11 cellular contexts compared by ENCODE assay signal in the genomic region with DNA sequence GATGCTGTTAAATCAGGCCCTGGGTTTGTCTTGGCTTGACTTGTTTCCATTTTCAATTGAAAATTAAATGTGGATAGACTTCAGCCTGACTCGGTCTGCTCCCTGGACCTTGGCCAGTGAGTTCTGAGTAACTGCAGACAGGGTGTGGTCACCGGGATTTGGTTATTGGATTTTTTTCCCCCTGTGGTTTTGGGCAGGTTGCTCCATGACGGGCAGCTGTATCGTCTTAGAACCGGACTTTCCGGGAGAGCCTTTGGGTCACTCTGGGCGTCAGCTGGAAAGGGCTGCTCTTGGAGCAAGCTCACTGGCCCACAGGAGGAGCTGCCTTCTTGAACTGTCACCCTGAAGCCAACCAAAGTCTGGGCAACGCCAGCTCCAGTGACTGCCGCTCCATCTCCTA.
DNase-seq lines count a peak whose midpoint lies in the region; ATAC-seq, FAIRE-seq and TF ChIP-seq lines count a peak whose summit lies in the region.
"Had no signal": no experiment of that assay in that cellular context is flagged by ENCODE, and none has a peak within 500 bp of the region (broad histone marks: within the 10 kb centered on the region; RNA-seq: fewer than 3 reads in every experiment).

No MANE protein-coding gene starts in this region.

- 24 to 57% (median 47%) methylated on average over 9 of the region's 9 CpGs for WGBS in small intestine, 3 donors

- TF ChIP-seq CTCF in foreskin fibroblast (IDR thresholded peaks at IDR 0.05; ENCODE audit: low read depth, low read length), result no peak

- H3K9me3 ChIP-seq in small intestine (ENCODE audit: control insufficient read depth, low read depth), result no peaks in the 10 kb centered on the region
- no peaks in the 10 kb centered on the region for H3K9me3 ChIP-seq in naive thymus-derived CD4-positive, alpha-beta T cell (ENCODE audit: control insufficient read depth in 2 of 3, low read length in 3 of 3)

- H3K4me1 ChIP-seq in small intestine (ENCODE audit: control insufficient read depth in 2 of 2, insufficient read depth in 1 of 2, low read depth in 1 of 2, low read length in 1 of 2), result no peaks in the 10 kb centered on the region
- no peaks in the 10 kb centered on the region for H3K4me1 ChIP-seq in naive thymus-derived CD4-positive, alpha-beta T cell (ENCODE audit: control insufficient read depth in 2 of 2, insufficient read depth in 2 of 2, low read length in 2 of 2)

- POLR2A ChIA-PET in naive thymus-derived CD4-positive, alpha-beta T cell (lab: Charles Lee), result no interaction called here

- no peak overlapping the region for H3K4me3 Mint-ChIP-seq in naive thymus-derived CD4-positive, alpha-beta T cell

- no peak for ATAC-seq in naive thymus-derived CD4-positive, alpha-beta T cell
- ATAC-seq in HG02571 (IDR thresholded peaks at IDR 0.05; ENCODE audit: unreplicated experiment), result no peak

- peaks cover 0 to 13% (median 4%) of the 10 kb centered on the region in 5 donors for H3K27me3 Mint-ChIP-seq in naive thymus-derived CD4-positive, alpha-beta T cell

- H3K27me3 ChIP-seq in small intestine (ENCODE audit: control insufficient read depth in 2 of 2, insufficient read depth in 2 of 2, low read length in 2 of 2), result no peaks in the 10 kb centered on the region
- no peaks in the 10 kb centered on the region for H3K27me3 ChIP-seq in naive thymus-derived CD4-positive, alpha-beta T cell (ENCODE audit: control insufficient read depth in 2 of 2, insufficient read depth in 2 of 2, low read length in 2 of 2)

- H3K36me3 Mint-ChIP-seq in naive thymus-derived CD4-positive, alpha-beta T cell, result no peaks in the 10 kb centered on the region

- peaks cover 0 to 5% (median 4%) of the 10 kb centered on the region in 7 donors for H3K4me1 Mint-ChIP-seq in naive thymus-derived CD4-positive, alpha-beta T cell

- H3K27ac ChIP-seq in small intestine (ENCODE audit: low read depth in 1 of 2, low read length in 1 of 2), result no peak overlapping the region
- H3K27ac ChIP-seq in naive thymus-derived CD4-positive, alpha-beta T cell (ENCODE audit: low read depth, low read length), result no peak overlapping the region
- H3K27ac ChIP-seq: HL-60 had no signal

- intact Hi-C loops in naive thymus-derived CD4-positive, alpha-beta T cell (cut with micrococcal nuclease), result loop anchor here (2.0 kb wide), 2 partner anchors 143 to 765 kb away; no protein-coding TSS in a partner anchor

- CTCF ChIA-PET in naive thymus-derived CD4-positive, alpha-beta T cell (lab: Charles Lee), result interaction anchor here (0.6 to 3.2 kb wide), 8 partner anchors 51 to 1220 kb away, joined by 3 to 32 read pairs (median 3); no protein-coding TSS in a partner anchor

- FAIRE-seq in H54 (lab: Jason Lieb, UNC) (no peak), small intestine (lab: Jason Lieb, UNC) (no peak)

- TF ChIP-seq POLR2A in H54 (IDR thresholded peaks at IDR 0.05; ENCODE audit: low read depth, low read length), result no peak

- peak; percentile 74 for DNase-seq in H54 (ENCODE audit: insufficient read length, low spot score)
- DNase-seq in amniotic epithelial cell (ENCODE audit: low read depth), result peak; percentile 22
- DNase-seq in foreskin fibroblast, result peak; percentile 52 to 87
- peak; percentile 51 for DNase-seq in small intestine
- no peak for DNase-seq in activated CD4-positive, alpha-beta T cell treated with anti-CD3 and anti-CD28 coated beads, Interleukin-2, amount 50 U/mL, for 1 hour
- no peak for DNase-seq in nucleus accumbens (lab: John Stamatoyannopoulos, UW)
- DNase-seq in naive thymus-derived CD4-positive, alpha-beta T cell, result no peak
- DNase-seq: amygdala, NCI-H1436 had no signal

- H3K36me3 ChIP-seq in small intestine (ENCODE audit: control insufficient read depth in 2 of 2, insufficient read depth in 2 of 2, low read length in 2 of 2), result no peaks in the 10 kb centered on the region
- no peaks in the 10 kb centered on the region for H3K36me3 ChIP-seq in naive thymus-derived CD4-positive, alpha-beta T cell (ENCODE audit: control insufficient read depth in 2 of 3, insufficient read depth in 3 of 3, low read length in 3 of 3)

- peaks cover 0 to 2% (median 0%) of the 10 kb centered on the region in 11 donors for H3K9me3 Mint-ChIP-seq in naive thymus-derived CD4-positive, alpha-beta T cell

- H3K4me3 ChIP-seq in foreskin fibroblast (ENCODE audit: low read depth in 1 of 2, low read length in 2 of 2) (no peak overlapping the region), small intestine (ENCODE audit: low read depth in 1 of 2, low read length in 2 of 2) (no peak overlapping the region)
- H3K4me3 ChIP-seq in naive thymus-derived CD4-positive, alpha-beta T cell (ENCODE audit: low read length), result no peak overlapping the region

- no peak overlapping the region for H3K27ac Mint-ChIP-seq in naive thymus-derived CD4-positive, alpha-beta T cell

Comparison
In these comparisons a context has a peak if more than half of its experiments do, and no peak if none do; other contexts are left out.
1. DNase-seq: peak in H54 (single experiment), amniotic epithelial cell (single experiment), foreskin fibroblast (2 of 2) and small intestine (single experiment); none in activated CD4-positive, alpha-beta T cell treated with anti-CD3 and anti-CD28 coated beads, Interleukin-2, amount 50 U/mL, for 1 hour (single experiment), nucleus accumbens (0 of 56) and naive thymus-derived CD4-positive, alpha-beta T cell (0 of 9).